29 cellular contexts compared by ENCODE assay signal in the genomic region with DNA sequence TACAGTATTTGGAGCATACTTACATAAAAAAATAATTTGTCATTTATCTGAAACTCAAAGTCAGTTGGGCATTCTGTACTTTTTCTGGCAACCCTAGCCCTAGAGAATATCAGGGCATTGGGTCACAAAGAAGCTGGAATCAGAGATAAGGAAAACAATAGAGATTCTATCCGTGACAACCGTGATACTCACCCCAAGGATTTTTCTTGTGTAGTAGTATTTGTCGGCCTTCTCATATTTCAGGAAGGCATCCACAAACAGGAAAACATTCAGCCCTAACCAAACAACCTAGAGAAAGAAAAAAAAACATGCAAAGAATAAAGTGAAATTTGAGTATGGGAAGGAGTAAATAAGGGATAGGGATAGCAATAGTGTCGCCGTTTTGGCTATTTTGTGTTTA. TPM values are rescaled to one million over a fixed set of nuclear protein-coding genes. Genes with fewer than 3 reads are reported as not detected.
A peak's percentile ranks its signal among the peaks of the same experiment; 100 is the strongest.
DNase-seq lines count a peak whose midpoint lies in the region; ATAC-seq, FAIRE-seq and TF ChIP-seq lines count a peak whose summit lies in the region.
"Had no signal": no experiment of that assay in that cellular context is flagged by ENCODE, and none has a peak within 500 bp of the region (broad histone marks: within the 10 kb centered on the region; RNA-seq: fewer than 3 reads in every experiment).

No MANE protein-coding gene starts in this region.

- H2AFZ ChIP-seq in HepG2 (ENCODE audit: low read length): no peak overlapping the region
- H2AFZ ChIP-seq in PC-9: no peak overlapping the region

- H3K27me3 ChIP-seq in HepG2 (ENCODE audit: control insufficient read depth in 1 of 2, insufficient read depth in 2 of 2, low read length in 2 of 2) (no peaks in the 10 kb centered on the region), right lobe of liver (peaks cover 0 to 4% of the 10 kb centered on the region in 2 donors), PC-9 (ENCODE audit: insufficient read depth, low read depth) (no peaks in the 10 kb centered on the region)
- H3K27me3 ChIP-seq: BLaER1 treated with 17β-estradiol and CSF1 and Interleukin-3, amounts not matched to agents 10 nM and 100 nM; SJCRH30 had no signal

- TF ChIP-seq EP300 in HepG2 (IDR thresholded peaks at IDR 0.05; ENCODE audit: low read depth in 2 of 2, low read length in 2 of 2) (no peak), HepG2 (CRISPR knock-in tag; IDR thresholded peaks at IDR 0.05; ENCODE audit: borderline replicate concordance) (no peak)

- 0 out of 2 replicates have a peak, but pooled peaks cover 9% of the 10 kb centered on the region for H3K4me1 ChIP-seq in HepG2 (ENCODE audit: insufficient read depth, low read length)
- no peaks in the 10 kb centered on the region for H3K4me1 ChIP-seq in right lobe of liver
- H3K4me1 ChIP-seq in PC-9 (replicated peaks; ENCODE audit: insufficient read depth): peaks cover 17% of the 10 kb centered on the region; the same call in 1 of the 2 replicates
- H3K4me1 ChIP-seq: BLaER1 treated with 17β-estradiol and CSF1 and Interleukin-3, amounts not matched to agents 10 nM and 100 nM; SJCRH30 had no signal

- POLR2A ChIA-PET in HepG2 (lab: Yijun Ruan, JAX) (no interaction called here), PC-9 (lab: Charles Lee; ENCODE audit: unreplicated experiment) (no interaction called here)

- ATAC-seq in HepG2: no peak
- ATAC-seq in right lobe of liver: no peak
- ATAC-seq in GM21723 (IDR thresholded peaks at IDR 0.05; ENCODE audit: unreplicated experiment): no peak
- ATAC-seq: GM12878, Right ventricle myocardium inferior, SK-N-SH treated with all-trans-retinoic acid at 6 μM for 48 hours had no signal

- no peaks in the 10 kb centered on the region for H3K36me3 ChIP-seq in HepG2 (replicated peaks in 1 of 2; ENCODE audit: control insufficient read depth in 1 of 2, insufficient read depth in 2 of 2, low read length in 2 of 2)
- no peaks in the 10 kb centered on the region for H3K36me3 ChIP-seq in right lobe of liver
- no peaks in the 10 kb centered on the region for H3K36me3 ChIP-seq in PC-9 (ENCODE audit: low read depth)
- H3K36me3 ChIP-seq: BLaER1 treated with 17β-estradiol and CSF1 and Interleukin-3, amounts not matched to agents 10 nM and 100 nM; SJCRH30 had no signal

- TF ChIP-seq CTCF in HepG2 (CRISPR knock-in tag; IDR thresholded peaks at IDR 0.05) (no peak), right lobe of liver (IDR thresholded peaks at IDR 0.05) (no peak), PC-9 (conservative IDR thresholded peaks at IDR 0.05) (no peak), D721Med (IDR thresholded peaks at IDR 0.05; ENCODE audit: insufficient read depth, missing control alignments) (no peak)

- H3K27ac ChIP-seq in HepG2 (ENCODE audit: extremely low read length, insufficient read depth, low read length) (no peak overlapping the region), right lobe of liver (no peak overlapping the region), PC-9 (no peak overlapping the region)
- H3K27ac ChIP-seq: BLaER1 treated with 17β-estradiol and CSF1 and Interleukin-3, amounts not matched to agents 10 nM and 100 nM; HL-60; SJCRH30 had no signal

- FAIRE-seq in HepG2 (lab: Jason Lieb, UNC) (no peak), D721Med (lab: Jason Lieb, UNC) (no peak)
- FAIRE-seq: GM12878, H54 had no signal

- H3K79me2 ChIP-seq in HepG2 (ENCODE audit: insufficient read depth, low read length) (no peaks in the 10 kb centered on the region), PC-9 (ENCODE audit: low read depth) (no peaks in the 10 kb centered on the region)

- CTCF ChIA-PET in HepG2 (lab: Yijun Ruan, JAX; ENCODE audit: low intra/inter-chr PET ratio, low total read pairs): no interaction called here
- CTCF ChIA-PET in PC-9 (lab: Charles Lee): no interaction called here

- TF ChIP-seq RAD21 in HepG2 (CRISPR knock-in tag; IDR thresholded peaks at IDR 0.05): no peak

- no peak overlapping the region for H3K4me2 ChIP-seq in HepG2 (ENCODE audit: low read depth, low read length)
- H3K4me2 ChIP-seq in PC-9: peak overlapping the region; percentile 41
- H3K4me2 ChIP-seq: BLaER1 treated with 17β-estradiol and CSF1 and Interleukin-3, amounts not matched to agents 10 nM and 100 nM had no signal

- no peak overlapping the region for H3K4me3 ChIP-seq in HepG2 (replicated peaks in 1 of 3; ENCODE audit: insufficient read depth in 1 of 3, low read depth in 2 of 3, low read length in 3 of 3)
- H3K4me3 ChIP-seq in right lobe of liver: no peak overlapping the region
- H3K4me3 ChIP-seq in PC-9: no peak overlapping the region
- H3K4me3 ChIP-seq: BLaER1 treated with 17β-estradiol and CSF1 and Interleukin-3, amounts not matched to agents 10 nM and 100 nM; GM12878; SJCRH30 had no signal

- H3K9ac ChIP-seq in HepG2 (ENCODE audit: insufficient read depth, low read depth, low read length): no peak overlapping the region
- H3K9ac ChIP-seq: BLaER1 treated with 17β-estradiol and CSF1 and Interleukin-3, amounts not matched to agents 10 nM and 100 nM had no signal

- no peaks in the 10 kb centered on the region for H3F3A ChIP-seq in PC-9 (ENCODE audit: insufficient read depth, low read depth)

- no peak for TF ChIP-seq POLR2A in HepG2 (IDR thresholded peaks at IDR 0.05; ENCODE audit: insufficient read depth in 1 of 2, low read depth in 2 of 2, low read length in 2 of 2)
- TF ChIP-seq POLR2A in right lobe of liver (IDR thresholded peaks at IDR 0.05): no peak

- in situ Hi-C loops in HepG2 (cut with HindIII; ENCODE audit: extremely low pct_ligation_motif_present, low pct_unique_long_range_greater_than_20kb): no loop called here

- H3K9me2 ChIP-seq in PC-9 (ENCODE audit: insufficient read depth): no peaks in the 10 kb centered on the region

- H3K9me3 ChIP-seq in HepG2 (ENCODE audit: low read length): no peaks in the 10 kb centered on the region
- H3K9me3 ChIP-seq in right lobe of liver: no peaks in the 10 kb centered on the region
- no peaks in the 10 kb centered on the region for H3K9me3 ChIP-seq in PC-9 (ENCODE audit: insufficient read depth, low read depth)
- H3K9me3 ChIP-seq: BLaER1 treated with 17β-estradiol and CSF1 and Interleukin-3, amounts not matched to agents 10 nM and 100 nM; SJCRH30 had no signal

- intact Hi-C loops in HepG2 (cut with micrococcal nuclease; ENCODE audit: unreplicated experiment) (no loop called here), right lobe of liver (cut with DNase I) (no loop called here), PC-9 (cut with micrococcal nuclease; ENCODE audit: unreplicated experiment) (no loop called here)

- DNase-seq in HepG2 (ENCODE audit: low spot score): no peak
- DNase-seq in right lobe of liver: no peak
- DNase-seq in PC-9: peak in 1 of 2 experiments; percentile 55
- DNase-seq in left kidney (ENCODE audit: low read depth, low spot score): peak; percentile 1
- DNase-seq in D721Med (ENCODE audit: insufficient read length, low spot score): no peak
- no peak for DNase-seq in A172 (ENCODE audit: low spot score)
- DNase-seq: 8988T; AML-193; CD4-positive, alpha-beta T cell; DMS79; EL; GDM1; Karpas-422; NCI-H1092 treated with DMSO at 0.1 percent for 48 hours; NCI-H1436; NCI-H187 treated with DMSO at 0.1 percent for 48 hours; NCI-H2107; NCI-H2227 treated with DMSO at 0.1 percent for 48 hours; NCI-H524; NCI-H774; SJCRH30 had no signal

- BruUV-seq in HepG2 (replicated peaks; lab: Mats Ljungman, UMichigan) (no TSS peak), PC-9 (replicated peaks; lab: Mats Ljungman, UMichigan) (no TSS peak)

- 26% methylated on average over 5 of the region's 5 CpGs for WGBS in HepG2 (ENCODE audit: low lambda C conversion rate)
- WGBS in right lobe of liver (ENCODE audit: insufficient coverage, low coverage, low lambda C conversion rate, missing lambda C conversion rate): 51% methylated on average over 5 of the region's 5 CpGs

- H4K20me1 ChIP-seq in HepG2 (ENCODE audit: insufficient read depth, low read length) (no peaks in the 10 kb centered on the region), PC-9 (ENCODE audit: insufficient read depth) (no peaks in the 10 kb centered on the region)
- H4K20me1 ChIP-seq: BLaER1 treated with 17β-estradiol and CSF1 and Interleukin-3, amounts not matched to agents 10 nM and 100 nM had no signal

RNA-seq across cellular contexts. Expression of a gene that starts 3.6 kb away (rescaled TPM):
- total RNA-seq in HepG2 (2016; rRNA removed; fragmentation: Illumina TruSeq; extraction: Trizol) (not detected in 2 replicates), right lobe of liver (not detected), PC-9 (2021) (not detected in 2 replicates)
- not detected in 2 replicates for total RNA-seq in HepG2 (2016; cell fraction: cytosol; rRNA removed; fragmentation: Illumina TruSeq; extraction: Trizol; ENCODE audit: low read depth)
- total RNA-seq in HepG2 (2016; cell fraction: insoluble cytoplasmic fraction; rRNA removed; fragmentation: Illumina TruSeq; extraction: Trizol): not detected in 2 replicates
- total RNA-seq in HepG2 (2016; cell fraction: membrane; rRNA removed; fragmentation: Illumina TruSeq; extraction: Trizol): not detected in 2 replicates
- not detected in 2 replicates for total RNA-seq in HepG2 (2016; cell fraction: nucleus; rRNA removed; fragmentation: Illumina TruSeq; extraction: Trizol)
- polyA plus RNA-seq in HepG2 (2011; rRNA removed): 0.07 and 0.10 TPM in 2 replicates
- polyA plus RNA-seq in HepG2 (2011; cell fraction: cytosol; rRNA removed): 0.04 TPM in 1 of 2 replicates, not detected in the other
- not detected in 2 replicates for polyA plus RNA-seq in HepG2 (2011; cell fraction: nucleus; rRNA removed)
- polyA plus RNA-seq in HepG2 (2012): 0.12 TPM in 1 of 2 replicates, not detected in the other
- not detected in 2 replicates for polyA plus RNA-seq in HepG2 (2016; cell fraction: cytosol; fragmentation: Illumina TruSeq; extraction: Trizol; ENCODE audit: low read depth)
- polyA plus RNA-seq in HepG2 (2016; cell fraction: insoluble cytoplasmic fraction; fragmentation: Illumina TruSeq; extraction: Trizol; ENCODE audit: low read depth): not detected in 2 replicates
- not detected in 2 replicates for polyA plus RNA-seq in HepG2 (2016; cell fraction: membrane; fragmentation: Illumina TruSeq; extraction: Trizol; ENCODE audit: low read depth)
- not detected in 2 replicates for polyA plus RNA-seq in HepG2 (2016; cell fraction: nucleus; fragmentation: Illumina TruSeq; extraction: Trizol; ENCODE audit: insufficient read depth, low read depth)
- 0.21 TPM in 1 of 2 replicates, not detected in the other for polyA minus RNA-seq in HepG2 (2011; rRNA and poly(A)+ RNA removed; ENCODE audit: low replicate concordance)
- polyA minus RNA-seq in HepG2 (2011; cell fraction: cytosol; rRNA and poly(A)+ RNA removed): not detected in 2 replicates
- polyA minus RNA-seq in HepG2 (2011; cell fraction: nucleus; rRNA and poly(A)+ RNA removed): not detected in 2 replicates
- not detected in 2 replicates for total RNA-seq in A172 (2014; rRNA removed; shearing (Covaris generic))
- total RNA-seq: GM12878, Right ventricle myocardium inferior, RPMI7951, SJCRH30 had no signal

RNA-seq across cellular contexts. Expression of a gene that starts 50.3 kb away (rescaled TPM):
- total RNA-seq in HepG2 (2016; rRNA removed; fragmentation: Illumina TruSeq; extraction: Trizol) (26.7 and 37.1 TPM in 2 replicates), right lobe of liver (10 to 100 TPM in 1 of 6 experiments, 1 to 10 TPM in 5; 5.1 to 10.3 (median 5.5) TPM), PC-9 (2021) (18.5 and 24.1 TPM in 2 replicates)
- total RNA-seq in HepG2 (2016; cell fraction: cytosol; rRNA removed; fragmentation: Illumina TruSeq; extraction: Trizol; ENCODE audit: low read depth): 2.6 TPM in 2 replicates
- total RNA-seq in HepG2 (2016; cell fraction: insoluble cytoplasmic fraction; rRNA removed; fragmentation: Illumina TruSeq; extraction: Trizol): 28.4 and 38.8 TPM in 2 replicates
- total RNA-seq in HepG2 (2016; cell fraction: membrane; rRNA removed; fragmentation: Illumina TruSeq; extraction: Trizol): 4.4 and 7.8 TPM in 2 replicates
- 15.9 and 17.5 TPM in 2 replicates for total RNA-seq in HepG2 (2016; cell fraction: nucleus; rRNA removed; fragmentation: Illumina TruSeq; extraction: Trizol)
- polyA plus RNA-seq in HepG2 (2011; rRNA removed): 17.5 and 19.7 TPM in 2 replicates
- polyA plus RNA-seq in HepG2 (2011; cell fraction: cytosol; rRNA removed): 16.1 and 18.3 TPM in 2 replicates
- 22.1 and 24.2 TPM in 2 replicates for polyA plus RNA-seq in HepG2 (2011; cell fraction: nucleus; rRNA removed)
- 13.3 and 15.0 TPM in 2 replicates for polyA plus RNA-seq in HepG2 (2012)
- polyA plus RNA-seq in HepG2 (2016; cell fraction: cytosol; fragmentation: Illumina TruSeq; extraction: Trizol; ENCODE audit: low read depth): 1.8 and 2.3 TPM in 2 replicates
- 36.3 and 37.4 TPM in 2 replicates for polyA plus RNA-seq in HepG2 (2016; cell fraction: insoluble cytoplasmic fraction; fragmentation: Illumina TruSeq; extraction: Trizol; ENCODE audit: low read depth)
- polyA plus RNA-seq in HepG2 (2016; cell fraction: membrane; fragmentation: Illumina TruSeq; extraction: Trizol; ENCODE audit: low read depth): 3.6 and 3.7 TPM in 2 replicates
- 18.3 and 22.2 TPM in 2 replicates for polyA plus RNA-seq in HepG2 (2016; cell fraction: nucleus; fragmentation: Illumina TruSeq; extraction: Trizol; ENCODE audit: insufficient read depth, low read depth)
- 17.2 and 69.4 TPM in 2 replicates for polyA minus RNA-seq in HepG2 (2011; rRNA and poly(A)+ RNA removed; ENCODE audit: low replicate concordance)
- 7.8 and 9.5 TPM in 2 replicates for polyA minus RNA-seq in HepG2 (2011; cell fraction: cytosol; rRNA and poly(A)+ RNA removed)
- polyA minus RNA-seq in HepG2 (2011; cell fraction: nucleus; rRNA and poly(A)+ RNA removed): 12.4 and 13.7 TPM in 2 replicates
- 12.7 and 18.3 TPM in 2 replicates for total RNA-seq in A172 (2014; rRNA removed; shearing (Covaris generic))

RNA-seq across cellular contexts. Expression of a gene that starts 58.2 kb away (rescaled TPM):
- total RNA-seq in HepG2 (2016; rRNA removed; fragmentation: Illumina TruSeq; extraction: Trizol): not detected in 2 replicates
- total RNA-seq in HepG2 (2016; cell fraction: cytosol; rRNA removed; fragmentation: Illumina TruSeq; extraction: Trizol; ENCODE audit: low read depth): not detected in 2 replicates
- 0.04 TPM in 1 of 2 replicates, not detected in the other for total RNA-seq in HepG2 (2016; cell fraction: insoluble cytoplasmic fraction; rRNA removed; fragmentation: Illumina TruSeq; extraction: Trizol)
- total RNA-seq in HepG2 (2016; cell fraction: membrane; rRNA removed; fragmentation: Illumina TruSeq; extraction: Trizol): not detected in 2 replicates
- 0.16 TPM in 1 of 2 replicates, not detected in the other for total RNA-seq in HepG2 (2016; cell fraction: nucleus; rRNA removed; fragmentation: Illumina TruSeq; extraction: Trizol)
- polyA plus RNA-seq in HepG2 (2011; rRNA removed): not detected in 2 replicates
- not detected in 2 replicates for polyA plus RNA-seq in HepG2 (2011; cell fraction: cytosol; rRNA removed)
- polyA plus RNA-seq in HepG2 (2011; cell fraction: nucleus; rRNA removed): not detected in 2 replicates
- not detected in 2 replicates for polyA plus RNA-seq in HepG2 (2012)
- not detected in 2 replicates for polyA plus RNA-seq in HepG2 (2016; cell fraction: cytosol; fragmentation: Illumina TruSeq; extraction: Trizol; ENCODE audit: low read depth)
- not detected in 2 replicates for polyA plus RNA-seq in HepG2 (2016; cell fraction: insoluble cytoplasmic fraction; fragmentation: Illumina TruSeq; extraction: Trizol; ENCODE audit: low read depth)
- not detected in 2 replicates for polyA plus RNA-seq in HepG2 (2016; cell fraction: membrane; fragmentation: Illumina TruSeq; extraction: Trizol; ENCODE audit: low read depth)
- not detected in 2 replicates for polyA plus RNA-seq in HepG2 (2016; cell fraction: nucleus; fragmentation: Illumina TruSeq; extraction: Trizol; ENCODE audit: insufficient read depth, low read depth)
- polyA minus RNA-seq in HepG2 (2011; rRNA and poly(A)+ RNA removed; ENCODE audit: low replicate concordance): 0.30 TPM in 1 of 2 replicates, not detected in the other
- polyA minus RNA-seq in HepG2 (2011; cell fraction: cytosol; rRNA and poly(A)+ RNA removed): not detected in 2 replicates
- not detected in 2 replicates for polyA minus RNA-seq in HepG2 (2011; cell fraction: nucleus; rRNA and poly(A)+ RNA removed)
- total RNA-seq in right lobe of liver: under 1 TPM in 3 of 6 experiments, not detected in 3; 0.07 to 0.18 (median 0.15) TPM
- total RNA-seq in PC-9 (2021): 1.2 and 1.4 TPM in 2 replicates
- not detected in 2 replicates for total RNA-seq in A172 (2014; rRNA removed; shearing (Covaris generic))
- total RNA-seq: Right ventricle myocardium inferior had no signal
